In genomic region chr6:83707829-83708545, GRCh38 we compare ENCODE assay signal across 7 cellular contexts. TPM values are rescaled to one million over a fixed set of nuclear protein-coding genes. Genes with fewer than 3 reads are reported as not detected.
A peak's percentile ranks its signal among the peaks of the same experiment; 100 is the strongest.
DNase-seq lines count a peak whose midpoint lies in the region; TF ChIP-seq lines count a peak whose summit lies in the region.

No MANE protein-coding gene starts in this region.

- H3K4me1 ChIP-seq in iPS-18a (ENCODE audit: control insufficient read depth, low read depth, low read length): peaks cover 4% of the 10 kb centered on the region
- H3K4me1 ChIP-seq in subcutaneous abdominal adipose tissue (ENCODE audit: control insufficient read depth in 5 of 5, insufficient read depth in 5 of 5, low read length in 5 of 5): peaks cover 0 to 18% (median 16%) of the 10 kb centered on the region in 5 donors
- H3K4me1 ChIP-seq in OCI-LY7 (ENCODE audit: insufficient read depth, low read length, poor library complexity, severe bottlenecking): no peaks in the 10 kb centered on the region

- H4K20me1 ChIP-seq in OCI-LY7 (ENCODE audit: insufficient read depth, low read length): no peaks in the 10 kb centered on the region

- no peak overlapping the region for H2AFZ ChIP-seq in OCI-LY7 (ENCODE audit: low read length)

- CTCF ChIA-PET in HEK293T (lab: Yijun Ruan, JAX): interaction anchor here (0.6 to 1.3 kb wide), 2 partner anchors 42 to 93 kb away, joined by 3 to 4 read pairs; no protein-coding TSS in a partner anchor
- CTCF ChIA-PET in OCI-LY7 (lab: Charles Lee; ENCODE audit: unreplicated experiment): no interaction called here

- H3K9me3 ChIP-seq in iPS-18a (ENCODE audit: control insufficient read depth, low read depth, low read length): no peaks in the 10 kb centered on the region
- peaks cover 0 to 7% (median 0%) of the 10 kb centered on the region in 5 donors for H3K9me3 ChIP-seq in subcutaneous abdominal adipose tissue (ENCODE audit: control insufficient read depth in 5 of 5, low read length in 5 of 5)
- 0 out of 2 replicates have a peak, but pooled peaks cover 4% of the 10 kb centered on the region for H3K9me3 ChIP-seq in OCI-LY7 (ENCODE audit: low read length)

- peaks cover 44% of the 10 kb centered on the region for H3K27me3 ChIP-seq in iPS-18a (ENCODE audit: control insufficient read depth, insufficient read depth, low read length)
- peaks cover 12 to 25% (median 23%) of the 10 kb centered on the region in 5 donors for H3K27me3 ChIP-seq in subcutaneous abdominal adipose tissue (ENCODE audit: control insufficient read depth in 5 of 5, insufficient read depth in 4 of 5, low read length in 5 of 5)

- no peak for TF ChIP-seq CTCF in OCI-LY7 (conservative IDR thresholded peaks at IDR 0.05; ENCODE audit: low read length)

- H3K9ac ChIP-seq in iPS-18a (ENCODE audit: low read length) (no peak overlapping the region), subcutaneous abdominal adipose tissue (ENCODE audit: low read length in 5 of 5) (no peak overlapping the region)

- H3K4me3 ChIP-seq in iPS-18a (ENCODE audit: low read length) (peak overlapping the region; percentile 73), subcutaneous abdominal adipose tissue (ENCODE audit: low read depth in 1 of 5, low read length in 5 of 5) (peak overlapping the region in 4 of 5 donors; percentile 31 to 64 (median 56)), OCI-LY7 (ENCODE audit: low read depth, low read length, poor library complexity, severe bottlenecking) (no peak overlapping the region)

- no peaks in the 10 kb centered on the region for H3K79me2 ChIP-seq in OCI-LY7 (ENCODE audit: insufficient read depth, low read depth, low read length)

- no TSS peak for BruUV-seq in OCI-LY7 (replicated peaks; lab: Mats Ljungman, UMichigan)

- no peaks in the 10 kb centered on the region for H3K9me2 ChIP-seq in OCI-LY7 (ENCODE audit: insufficient read depth, low read length)

- H3K36me3 ChIP-seq in iPS-18a (ENCODE audit: control insufficient read depth, low read depth, low read length): no peaks in the 10 kb centered on the region
- H3K36me3 ChIP-seq in subcutaneous abdominal adipose tissue (ENCODE audit: control insufficient read depth in 5 of 5, insufficient read depth in 5 of 5, low read length in 5 of 5): no peaks in the 10 kb centered on the region
- H3K36me3 ChIP-seq in OCI-LY7 (ENCODE audit: insufficient read depth, low read length): no peaks in the 10 kb centered on the region

- H3K27ac ChIP-seq in iPS-18a (ENCODE audit: low read length) (no peak overlapping the region), subcutaneous abdominal adipose tissue (ENCODE audit: low read depth, low read length) (no peak overlapping the region), OCI-LY7 (ENCODE audit: low read depth, low read length, poor library complexity, severe bottlenecking) (no peak overlapping the region)

- POLR2A ChIA-PET in HEK293T (lab: Yijun Ruan, JAX): interaction anchor here (1.4 to 1.5 kb wide), 2 partner anchors 12 to 93 kb away, joined by 5 to 6 read pairs; no protein-coding TSS in a partner anchor
- POLR2A ChIA-PET in OCI-LY7 (lab: Charles Lee): no interaction called here

- peak; percentile 33 for DNase-seq in HEK293T (ENCODE audit: extremely low spot score)
- peak in 57 of 58 donors; percentile 1 to 67 (median 43) for DNase-seq in anterior cingulate cortex (lab: John Stamatoyannopoulos, UW)
- DNase-seq in A172 (ENCODE audit: low spot score): no peak
- no peak for DNase-seq in OCI-LY7 (ENCODE audit: low spot score)
- DNase-seq in activated CD4-positive, alpha-beta T cell treated with anti-CD3 and anti-CD28 coated beads for 1 hour: no peak

- H3K4me2 ChIP-seq in OCI-LY7 (ENCODE audit: low read length): no peak overlapping the region

- intact Hi-C loops in OCI-LY7 (cut with micrococcal nuclease; ENCODE audit: unreplicated experiment): no loop called here

TF ChIP-seq in HEK293T, 16 proteins besides CTCF, POLR2A, EP300 and RAD21:
- TF ChIP-seq ZNF384 (IDR thresholded peaks at IDR 0.05): no peak
- TF ChIP-seq ARNT (IDR thresholded peaks at IDR 0.05): no peak
- no peak for TF ChIP-seq TARDBP (IDR thresholded peaks at IDR 0.05)

RNA-seq across cellular contexts. Expression of gene SNAP91, which starts 0.9 kb away (rescaled TPM):
- not detected in 2 replicates for total RNA-seq in A172 (2014; rRNA removed; shearing (Covaris generic))
- not detected in 2 replicates for total RNA-seq in OCI-LY7 (2014; rRNA removed; shearing (Covaris generic))
- total RNA-seq in OCI-LY7 (2022): not detected in 2 replicates

Comparison
In these comparisons a context has a peak if more than half of its experiments do, and no peak if none do; other contexts are left out.
1. DNase-seq: peak in HEK293T (single experiment) and anterior cingulate cortex (57 of 58); none in A172 (single experiment), OCI-LY7 (single experiment) and activated CD4-positive, alpha-beta T cell treated with anti-CD3 and anti-CD28 coated beads for 1 hour (single experiment).